In the genomic region with DNA sequence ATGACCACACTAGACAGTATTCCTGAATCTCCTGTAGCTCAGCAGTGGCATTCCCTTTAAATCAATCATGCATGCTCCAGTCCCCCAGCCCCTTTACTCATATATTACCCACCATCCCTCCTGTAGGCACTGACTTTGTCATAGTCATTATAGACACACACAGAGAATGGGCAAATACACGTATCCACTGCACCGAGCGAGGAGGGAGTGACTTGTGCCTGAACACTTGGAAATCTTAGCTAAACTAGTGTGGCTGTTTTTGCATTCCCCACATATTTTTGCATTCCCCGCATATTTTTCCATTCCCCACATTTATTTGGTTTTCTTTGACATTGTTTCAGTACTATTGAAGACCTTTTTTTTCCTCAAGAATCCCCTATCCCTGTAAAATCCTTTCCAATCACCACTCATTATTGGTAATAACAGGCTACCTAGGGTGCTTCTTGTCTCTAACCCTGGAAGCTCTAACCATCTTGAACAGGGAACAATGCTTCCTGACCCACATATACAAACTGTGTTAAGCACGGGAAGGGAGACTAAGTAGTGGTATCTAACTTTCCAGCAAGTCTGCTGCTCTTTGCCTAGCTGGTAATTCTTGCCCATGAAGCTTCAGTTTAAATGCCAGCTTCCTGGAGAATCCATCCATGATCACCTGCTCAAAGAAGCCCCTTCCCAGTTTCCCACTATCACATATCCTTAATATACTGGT, we compare ENCODE assay signal across 16 cellular contexts.
A peak's percentile ranks its signal among the peaks of the same experiment; 100 is the strongest.
DNase-seq lines count a peak whose midpoint lies in the region.
"Had no signal": no experiment of that assay in that cellular context is flagged by ENCODE, and none has a peak within 500 bp of the region (broad histone marks: within the 10 kb centered on the region; RNA-seq: fewer than 3 reads in every experiment).

No MANE protein-coding gene starts in this region.

- DNase-seq in GM03348 (ENCODE audit: low spot score) (peak; percentile 60), T1000 (lab: John Stamatoyannopoulos, UW) (peak; percentile 19), glomerular visceral epithelial cell (ENCODE audit: extremely low spot score) (peak; percentile 81), renal cortical epithelial cell (ENCODE audit: low read depth) (peak; percentile 73), NCI-H1694 treated with DMSO at 0.1 percent for 48 hours (lab: John Stamatoyannopoulos, UW) (no peak), mucosa of gallbladder (ENCODE audit: low spot score) (no peak), DMS53 treated with DMSO at 0.1 percent for 48 hours (lab: John Stamatoyannopoulos, UW; ENCODE audit: unreplicated experiment) (no peak)
- no peak for DNase-seq in effector CD8-positive, alpha-beta T cell (lab: John Stamatoyannopoulos, UW)
- DNase-seq: activated effector memory CD4-positive, alpha-beta T cell treated with Interleukin-2 at 50 U/mL for 16 hours; CD4-positive, CD25-positive, alpha-beta regulatory T cell; dorsolateral prefrontal cortex; GOT3; left ventricle myocardium inferior; retina; stimulated activated CD4-positive, alpha-beta T cell treated with anti-CD3 and anti-CD28 coated beads, Interleukin-1b, Interleukin-23, amount 100 ng/mL, for 48 hours; T-cell had no signal

Comparison
In these comparisons a context has a peak if more than half of its experiments do, and no peak if none do; other contexts are left out.
1. DNase-seq: peak in GM03348 (single experiment), T1000 (single experiment), glomerular visceral epithelial cell (single experiment) and renal cortical epithelial cell (single experiment); none in NCI-H1694 treated with DMSO at 0.1 percent for 48 hours (single experiment), mucosa of gallbladder (single experiment), effector CD8-positive, alpha-beta T cell (single experiment) and DMS53 treated with DMSO at 0.1 percent for 48 hours (single experiment).